Comparison of ENCODE assay signal across 1 cellular context in the genomic region with DNA sequence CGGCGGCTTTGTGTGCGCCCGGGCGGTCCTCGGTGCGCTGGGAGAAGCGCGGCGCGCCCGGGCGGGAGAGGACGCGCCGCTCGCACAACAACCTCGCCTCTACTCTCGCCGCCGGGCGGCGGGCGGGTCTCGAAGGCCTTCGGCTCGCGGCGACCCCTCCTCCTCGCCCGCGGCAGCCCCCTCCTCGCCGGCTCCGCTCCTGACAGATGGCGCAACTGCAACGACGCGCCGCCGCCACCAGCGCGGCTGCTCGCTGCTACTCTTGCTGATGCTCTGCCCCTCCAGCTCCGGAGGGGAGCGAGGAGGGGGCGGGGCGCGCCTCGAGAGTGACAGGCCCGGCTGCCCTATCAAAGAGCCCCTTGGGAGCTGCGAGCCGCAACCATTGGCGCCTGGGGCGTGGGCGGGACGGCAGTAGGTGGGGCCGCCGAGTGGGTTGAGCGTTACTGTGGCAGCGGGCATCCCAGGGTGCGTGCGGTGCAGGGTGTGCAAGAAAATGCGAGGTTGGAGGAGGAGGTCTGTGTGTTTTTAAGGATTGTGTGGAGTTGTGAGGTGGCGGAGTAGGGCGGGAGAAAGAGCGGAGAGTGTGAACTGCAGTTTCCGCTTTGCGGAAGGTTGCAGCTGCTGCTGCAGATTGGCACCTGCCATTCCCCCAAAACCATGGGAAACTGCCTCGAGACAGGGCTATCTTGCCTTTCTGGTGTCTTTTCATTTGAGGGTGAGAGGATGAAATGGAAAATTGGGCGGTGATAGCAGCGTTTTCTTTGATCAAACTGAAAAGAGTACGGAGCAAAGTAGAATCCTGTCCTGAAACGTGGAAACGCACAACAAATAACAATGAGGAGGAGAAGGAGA.
TF ChIP-seq lines count a peak whose summit lies in the region.

A gene (minus strand): TSS at position 275 of the 852 bp plus-strand sequence. CDS start 153,401 bp downstream, outside the sequence.

TF ChIP-seq in HepG2, 621 proteins besides CTCF, POLR2A, EP300 and RAD21 (continued from another document and continues in another):
- TF ChIP-seq, protein P1, sequence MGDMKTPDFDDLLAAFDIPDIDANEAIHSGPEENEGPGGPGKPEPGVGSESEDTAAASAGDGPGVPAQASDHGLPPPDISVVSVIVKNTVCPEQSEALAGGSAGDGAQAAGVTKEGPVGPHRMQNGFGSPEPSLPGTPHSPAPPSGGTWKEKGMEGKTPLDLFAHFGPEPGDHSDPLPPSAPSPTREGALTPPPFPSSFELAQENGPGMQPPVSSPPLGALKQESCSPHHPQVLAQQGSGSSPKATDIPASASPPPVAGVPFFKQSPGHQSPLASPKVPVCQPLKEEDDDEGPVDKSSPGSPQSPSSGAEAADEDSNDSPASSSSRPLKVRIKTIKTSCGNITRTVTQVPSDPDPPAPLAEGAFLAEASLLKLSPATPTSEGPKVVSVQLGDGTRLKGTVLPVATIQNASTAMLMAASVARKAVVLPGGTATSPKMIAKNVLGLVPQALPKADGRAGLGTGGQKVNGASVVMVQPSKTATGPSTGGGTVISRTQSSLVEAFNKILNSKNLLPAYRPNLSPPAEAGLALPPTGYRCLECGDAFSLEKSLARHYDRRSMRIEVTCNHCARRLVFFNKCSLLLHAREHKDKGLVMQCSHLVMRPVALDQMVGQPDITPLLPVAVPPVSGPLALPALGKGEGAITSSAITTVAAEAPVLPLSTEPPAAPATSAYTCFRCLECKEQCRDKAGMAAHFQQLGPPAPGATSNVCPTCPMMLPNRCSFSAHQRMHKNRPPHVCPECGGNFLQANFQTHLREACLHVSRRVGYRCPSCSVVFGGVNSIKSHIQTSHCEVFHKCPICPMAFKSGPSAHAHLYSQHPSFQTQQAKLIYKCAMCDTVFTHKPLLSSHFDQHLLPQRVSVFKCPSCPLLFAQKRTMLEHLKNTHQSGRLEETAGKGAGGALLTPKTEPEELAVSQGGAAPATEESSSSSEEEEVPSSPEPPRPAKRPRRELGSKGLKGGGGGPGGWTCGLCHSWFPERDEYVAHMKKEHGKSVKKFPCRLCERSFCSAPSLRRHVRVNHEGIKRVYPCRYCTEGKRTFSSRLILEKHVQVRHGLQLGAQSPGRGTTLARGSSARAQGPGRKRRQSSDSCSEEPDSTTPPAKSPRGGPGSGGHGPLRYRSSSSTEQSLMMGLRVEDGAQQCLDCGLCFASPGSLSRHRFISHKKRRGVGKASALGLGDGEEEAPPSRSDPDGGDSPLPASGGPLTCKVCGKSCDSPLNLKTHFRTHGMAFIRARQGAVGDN (CRISPR knock-in tag; IDR thresholded peaks at IDR 0.05) = peak; percentile 80
- peak; percentile 54 for TF ChIP-seq FOXO1 (CRISPR knock-in tag; IDR thresholded peaks at IDR 0.05)
- TF ChIP-seq ZMYM4 (CRISPR knock-in tag; IDR thresholded peaks at IDR 0.05) = peak; percentile 86
- no peak for TF ChIP-seq ZNF337 (CRISPR knock-in tag; IDR thresholded peaks at IDR 0.05; ENCODE audit: borderline replicate concordance, low read depth)
- no peak for TF ChIP-seq NR2F6 (IDR thresholded peaks at IDR 0.05)
- TF ChIP-seq NR2F6 (CRISPR knock-in tag; IDR thresholded peaks at IDR 0.05) = peak; percentile 39; the same call in 1 of the 2 replicates
- no peak for TF ChIP-seq SOX6 (IDR thresholded peaks at IDR 0.05)
- peak; percentile 27; the same call in 1 of the 2 replicates for TF ChIP-seq SOX6 (CRISPR knock-in tag; IDR thresholded peaks at IDR 0.05)
- TF ChIP-seq, protein P2, sequence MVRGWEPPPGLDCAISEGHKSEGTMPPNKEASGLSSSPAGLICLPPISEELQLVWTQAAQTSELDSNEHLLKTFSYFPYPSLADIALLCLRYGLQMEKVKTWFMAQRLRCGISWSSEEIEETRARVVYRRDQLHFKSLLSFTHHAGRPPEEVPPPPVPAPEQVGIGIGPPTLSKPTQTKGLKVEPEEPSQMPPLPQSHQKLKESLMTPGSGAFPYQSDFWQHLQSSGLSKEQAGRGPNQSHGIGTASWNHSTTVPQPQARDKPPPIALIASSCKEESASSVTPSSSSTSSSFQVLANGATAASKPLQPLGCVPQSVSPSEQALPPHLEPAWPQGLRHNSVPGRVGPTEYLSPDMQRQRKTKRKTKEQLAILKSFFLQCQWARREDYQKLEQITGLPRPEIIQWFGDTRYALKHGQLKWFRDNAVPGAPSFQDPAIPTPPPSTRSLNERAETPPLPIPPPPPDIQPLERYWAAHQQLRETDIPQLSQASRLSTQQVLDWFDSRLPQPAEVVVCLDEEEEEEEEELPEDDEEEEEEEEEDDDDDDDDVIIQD (CRISPR knock-in tag; IDR thresholded peaks at IDR 0.05; ENCODE audit: low read depth) = 0 out of 2 replicates have a peak, but pooled peaks have one; percentile 40
- TF ChIP-seq KDM6A (CRISPR knock-in tag; IDR thresholded peaks at IDR 0.05; ENCODE audit: low read depth) = no peak
- TF ChIP-seq, protein P3, sequence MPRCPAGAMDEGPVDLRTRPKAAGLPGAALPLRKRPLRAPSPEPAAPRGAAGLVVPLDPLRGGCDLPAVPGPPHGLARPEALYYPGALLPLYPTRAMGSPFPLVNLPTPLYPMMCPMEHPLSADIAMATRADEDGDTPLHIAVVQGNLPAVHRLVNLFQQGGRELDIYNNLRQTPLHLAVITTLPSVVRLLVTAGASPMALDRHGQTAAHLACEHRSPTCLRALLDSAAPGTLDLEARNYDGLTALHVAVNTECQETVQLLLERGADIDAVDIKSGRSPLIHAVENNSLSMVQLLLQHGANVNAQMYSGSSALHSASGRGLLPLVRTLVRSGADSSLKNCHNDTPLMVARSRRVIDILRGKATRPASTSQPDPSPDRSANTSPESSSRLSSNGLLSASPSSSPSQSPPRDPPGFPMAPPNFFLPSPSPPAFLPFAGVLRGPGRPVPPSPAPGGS (CRISPR knock-in tag; IDR thresholded peaks at IDR 0.05) = peak; percentile 73; the same call in 1 of the 2 replicates
- 0 out of 2 replicates have a peak, but pooled peaks have one; percentile 1 for TF ChIP-seq HES4 (CRISPR knock-in tag; IDR thresholded peaks at IDR 0.05; ENCODE audit: borderline replicate concordance)
- TF ChIP-seq SIX4 (CRISPR knock-in tag; IDR thresholded peaks at IDR 0.05) = no peak
- TF ChIP-seq MXI1 (IDR thresholded peaks at IDR 0.05; ENCODE audit: borderline replicate concordance, low read depth, low read length) = 0 out of 3 replicates have a peak, but pooled peaks have one; percentile 19
- peak; percentile 81 for TF ChIP-seq ZNF501 (CRISPR knock-in tag; IDR thresholded peaks at IDR 0.05)
- peak; percentile 47; the same call in 1 of the 2 replicates for TF ChIP-seq POLR2G (IDR thresholded peaks at IDR 0.05; ENCODE audit: low read depth, low read length)
- no peak for TF ChIP-seq YEATS2 (CRISPR knock-in tag; IDR thresholded peaks at IDR 0.05; ENCODE audit: borderline replicate concordance)
- TF ChIP-seq POGZ (CRISPR knock-in tag; IDR thresholded peaks at IDR 0.05) = peak; percentile 70; the same call in 1 of the 2 replicates
- TF ChIP-seq SCMH1 (CRISPR knock-in tag; IDR thresholded peaks at IDR 0.05; ENCODE audit: borderline replicate concordance) = no peak
- 0 out of 2 replicates have a peak, but pooled peaks have one; percentile 31 for TF ChIP-seq ZNF292 (CRISPR knock-in tag; IDR thresholded peaks at IDR 0.05; ENCODE audit: borderline replicate concordance, low read depth)
- TF ChIP-seq HDAC1 (CRISPR knock-in tag; IDR thresholded peaks at IDR 0.05) = peak; percentile 77
- TF ChIP-seq GLI4 (CRISPR knock-in tag; IDR thresholded peaks at IDR 0.05; ENCODE audit: borderline replicate concordance) = no peak
- TF ChIP-seq, protein P4, sequence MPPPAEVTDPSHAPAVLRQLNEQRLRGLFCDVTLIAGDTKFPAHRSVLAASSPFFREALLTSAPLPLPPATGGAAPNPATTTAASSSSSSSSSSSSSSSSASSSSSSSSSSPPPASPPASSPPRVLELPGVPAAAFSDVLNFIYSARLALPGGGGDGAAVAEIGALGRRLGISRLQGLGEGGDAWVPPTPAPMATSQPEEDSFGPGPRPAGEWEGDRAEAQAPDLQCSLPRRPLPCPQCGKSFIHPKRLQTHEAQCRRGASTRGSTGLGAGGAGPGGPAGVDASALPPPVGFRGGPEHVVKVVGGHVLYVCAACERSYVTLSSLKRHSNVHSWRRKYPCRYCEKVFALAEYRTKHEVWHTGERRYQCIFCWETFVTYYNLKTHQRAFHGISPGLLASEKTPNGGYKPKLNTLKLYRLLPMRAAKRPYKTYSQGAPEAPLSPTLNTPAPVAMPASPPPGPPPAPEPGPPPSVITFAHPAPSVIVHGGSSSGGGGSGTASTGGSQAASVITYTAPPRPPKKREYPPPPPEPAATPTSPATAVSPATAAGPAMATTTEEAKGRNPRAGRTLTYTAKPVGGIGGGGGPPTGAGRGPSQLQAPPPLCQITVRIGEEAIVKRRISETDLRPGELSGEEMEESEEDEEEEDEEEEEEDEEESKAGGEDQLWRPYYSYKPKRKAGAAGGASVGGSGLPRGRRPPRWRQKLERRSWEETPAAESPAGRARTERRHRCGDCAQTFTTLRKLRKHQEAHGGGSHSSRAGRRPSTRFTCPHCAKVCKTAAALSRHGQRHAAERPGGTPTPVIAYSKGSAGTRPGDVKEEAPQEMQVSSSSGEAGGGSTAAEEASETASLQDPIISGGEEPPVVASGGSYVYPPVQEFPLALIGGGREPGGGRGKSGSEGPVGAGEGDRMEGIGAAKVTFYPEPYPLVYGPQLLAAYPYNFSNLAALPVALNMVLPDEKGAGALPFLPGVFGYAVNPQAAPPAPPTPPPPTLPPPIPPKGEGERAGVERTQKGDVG (CRISPR knock-in tag; IDR thresholded peaks at IDR 0.05; ENCODE audit: borderline replicate concordance) = no peak
- TF ChIP-seq, protein P5, sequence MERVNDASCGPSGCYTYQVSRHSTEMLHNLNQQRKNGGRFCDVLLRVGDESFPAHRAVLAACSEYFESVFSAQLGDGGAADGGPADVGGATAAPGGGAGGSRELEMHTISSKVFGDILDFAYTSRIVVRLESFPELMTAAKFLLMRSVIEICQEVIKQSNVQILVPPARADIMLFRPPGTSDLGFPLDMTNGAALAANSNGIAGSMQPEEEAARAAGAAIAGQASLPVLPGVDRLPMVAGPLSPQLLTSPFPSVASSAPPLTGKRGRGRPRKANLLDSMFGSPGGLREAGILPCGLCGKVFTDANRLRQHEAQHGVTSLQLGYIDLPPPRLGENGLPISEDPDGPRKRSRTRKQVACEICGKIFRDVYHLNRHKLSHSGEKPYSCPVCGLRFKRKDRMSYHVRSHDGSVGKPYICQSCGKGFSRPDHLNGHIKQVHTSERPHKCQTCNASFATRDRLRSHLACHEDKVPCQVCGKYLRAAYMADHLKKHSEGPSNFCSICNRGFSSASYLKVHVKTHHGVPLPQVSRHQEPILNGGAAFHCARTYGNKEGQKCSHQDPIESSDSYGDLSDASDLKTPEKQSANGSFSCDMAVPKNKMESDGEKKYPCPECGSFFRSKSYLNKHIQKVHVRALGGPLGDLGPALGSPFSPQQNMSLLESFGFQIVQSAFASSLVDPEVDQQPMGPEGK (CRISPR knock-in tag; IDR thresholded peaks at IDR 0.05) = peak; percentile 85
- no peak for TF ChIP-seq ZNF747 (CRISPR knock-in tag; IDR thresholded peaks at IDR 0.05; ENCODE audit: borderline replicate concordance)
- no peak for TF ChIP-seq ZKSCAN1 (IDR thresholded peaks at IDR 0.05; ENCODE audit: low read length)
- TF ChIP-seq MAZ (IDR thresholded peaks at IDR 0.05; ENCODE audit: borderline replicate concordance, low read depth, low read length) = peak; percentile 95; the same call in 1 of the 2 replicates
- TF ChIP-seq MAZ (CRISPR knock-in tag; IDR thresholded peaks at IDR 0.05; ENCODE audit: low read depth) = peak; percentile 94
- TF ChIP-seq ZNF260 (CRISPR knock-in tag; IDR thresholded peaks at IDR 0.05; ENCODE audit: borderline replicate concordance, low read depth) = no peak
- TF ChIP-seq ZNF331 (CRISPR knock-in tag; IDR thresholded peaks at IDR 0.05) = peak; percentile 73; the same call in 1 of the 2 replicates
- TF ChIP-seq PRPF4 (IDR thresholded peaks at IDR 0.05; ENCODE audit: low read depth, low read length, poor library complexity, severe bottlenecking) = no peak
- peak; percentile 54 for TF ChIP-seq ARNT2 (CRISPR knock-in tag; IDR thresholded peaks at IDR 0.05; ENCODE audit: low read depth)
- TF ChIP-seq NFYC (CRISPR knock-in tag; IDR thresholded peaks at IDR 0.05) = peak; percentile 99
- no peak for TF ChIP-seq ZNF674 (CRISPR knock-in tag; IDR thresholded peaks at IDR 0.05; ENCODE audit: low read depth)
- peak; percentile 90; the same call in 1 of the 2 replicates for TF ChIP-seq PCBP1 (IDR thresholded peaks at IDR 0.05; ENCODE audit: borderline replicate concordance, low read depth, low read length)
- TF ChIP-seq ZC3H4 (CRISPR knock-in tag; IDR thresholded peaks at IDR 0.05; ENCODE audit: borderline replicate concordance) = no peak
- no peak for TF ChIP-seq ZSCAN30 (CRISPR knock-in tag; IDR thresholded peaks at IDR 0.05)
- TF ChIP-seq SRSF1 (optimal IDR thresholded peaks at IDR 0.05; ENCODE audit: low read depth, low read length) = peak; percentile 68
- peak; percentile 26; the same call in 1 of the 2 replicates for TF ChIP-seq HDAC2 (CRISPR knock-in tag; IDR thresholded peaks at IDR 0.05)
- TF ChIP-seq FOXK1 (CRISPR knock-in tag; IDR thresholded peaks at IDR 0.05; ENCODE audit: borderline replicate concordance, low read depth) = no peak
- TF ChIP-seq RFXAP (CRISPR knock-in tag; IDR thresholded peaks at IDR 0.05; ENCODE audit: borderline replicate concordance) = 0 out of 2 replicates have a peak, but pooled peaks have one; percentile 2
- TF ChIP-seq, protein P6, sequence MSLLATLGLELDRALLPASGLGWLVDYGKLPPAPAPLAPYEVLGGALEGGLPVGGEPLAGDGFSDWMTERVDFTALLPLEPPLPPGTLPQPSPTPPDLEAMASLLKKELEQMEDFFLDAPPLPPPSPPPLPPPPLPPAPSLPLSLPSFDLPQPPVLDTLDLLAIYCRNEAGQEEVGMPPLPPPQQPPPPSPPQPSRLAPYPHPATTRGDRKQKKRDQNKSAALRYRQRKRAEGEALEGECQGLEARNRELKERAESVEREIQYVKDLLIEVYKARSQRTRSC (CRISPR knock-in tag; IDR thresholded peaks at IDR 0.05; ENCODE audit: low read depth) = no peak
- no peak for TF ChIP-seq HCFC1 (IDR thresholded peaks at IDR 0.05; ENCODE audit: low read depth, low read length)
